25 cellular contexts compared by ENCODE assay signal in genomic region chr1:50983403-50983802, GRCh38. TPM values are rescaled to one million over a fixed set of nuclear protein-coding genes. Genes with fewer than 3 reads are reported as not detected.
DNase-seq lines count a peak whose midpoint lies in the region; ATAC-seq and TF ChIP-seq lines count a peak whose summit lies in the region.
"Had no signal": no experiment of that assay in that cellular context is flagged by ENCODE, and none has a peak within 500 bp of the region (broad histone marks: within the 10 kb centered on the region; RNA-seq: fewer than 3 reads in every experiment).

No MANE protein-coding gene starts in this region.

- no peak for TF ChIP-seq EP300 in sigmoid colon (IDR thresholded peaks at IDR 0.05)

- no peaks in the 10 kb centered on the region for H3K9me3 ChIP-seq in OCI-LY1 (ENCODE audit: low read length)
- H3K9me3 ChIP-seq in sigmoid colon = no peaks in the 10 kb centered on the region
- H3K9me3 ChIP-seq: esophagus squamous epithelium, HAP-1, heart left ventricle, right atrium auricular region, tibial nerve had no signal

- peaks cover 8% of the 10 kb centered on the region for H3K4me1 Mint-ChIP-seq in CD14-positive monocyte

- H3K27me3 ChIP-seq in OCI-LY1 (ENCODE audit: insufficient read depth, low read length) (no peaks in the 10 kb centered on the region), sigmoid colon (no peaks in the 10 kb centered on the region)
- H3K27me3 ChIP-seq: esophagus squamous epithelium, right atrium auricular region, tibial nerve had no signal

- H3K4me1 ChIP-seq in OCI-LY1 (ENCODE audit: insufficient read depth, low read length, severe bottlenecking) (peaks cover 59% of the 10 kb centered on the region), sigmoid colon (peaks cover 0 to 18% (median 0%) of the 10 kb centered on the region in 4 donors)

- peaks cover 76% of the 10 kb centered on the region for H3K79me2 ChIP-seq in OCI-LY1 (ENCODE audit: insufficient read depth, low read length)

- no peaks in the 10 kb centered on the region for H3K9me2 ChIP-seq in OCI-LY1 (ENCODE audit: low read depth, low read length)

- H4K20me1 ChIP-seq in OCI-LY1 (ENCODE audit: insufficient read depth, low read length) = no peaks in the 10 kb centered on the region

- peak; percentile 70 for DNase-seq in NCI-H1694 treated with DMSO at 0.1 percent for 48 hours (lab: John Stamatoyannopoulos, UW)
- no peak for DNase-seq in NCI-H1694 (lab: John Stamatoyannopoulos, UW)
- peak; percentile 59 for DNase-seq in NCI-H146 (lab: John Stamatoyannopoulos, UW)
- DNase-seq in sigmoid colon = no peak
- DNase-seq in CD14-positive monocyte (ENCODE audit: low spot score) = no peak
- DNase-seq in mucosa of gallbladder (ENCODE audit: low spot score) = no peak
- DNase-seq: activated CD4-positive, alpha-beta T cell treated with anti-CD3 and anti-CD28 coated beads, Interleukin-2, amount 50 U/mL, for 48 hours; activated naive CD4-positive, alpha-beta T cell; activated T-cell treated with anti-CD3 and anti-CD28 coated beads for 4 hours; amygdala; CD4-positive, CD25-positive, alpha-beta regulatory T cell; central memory CD4-positive, alpha-beta T cell; esophagus squamous epithelium; heart left ventricle; immature natural killer cell; Karpas-422; nucleus accumbens; stimulated activated naive B cell treated with anti-CD40 and anti-IgM and Interleukin-4, amounts not matched to agents 10 μg/mL and 1 μg/mL and 100 μg/mL, for 72 hours; T-cell had no signal

- H3K36me3 ChIP-seq in OCI-LY1 (ENCODE audit: insufficient read depth, low read length) (no peaks in the 10 kb centered on the region; the same call in 1 of the 2 replicates), sigmoid colon (no peaks in the 10 kb centered on the region)
- H3K36me3 ChIP-seq: esophagus squamous epithelium, HAP-1, heart left ventricle, right atrium auricular region, tibial nerve had no signal

- 33 to 35% methylated on average over 1 of the region's 1 CpG for WGBS in sigmoid colon, 2 donors

- ATAC-seq in HG02610 (IDR thresholded peaks at IDR 0.05; ENCODE audit: unreplicated experiment) = no peak
- ATAC-seq: heart left ventricle; stimulated activated naive B cell treated with anti-CD40 and anti-IgM and Interleukin-4, amounts not matched to agents 10 μg/mL and 1 μg/mL and 100 μg/mL, for 72 hours; T-cell had no signal

- H3K9me3 Mint-ChIP-seq in CD14-positive monocyte = peaks cover 0 to 5% (median 0%) of the 10 kb centered on the region in 7 donors
- H3K9me3 Mint-ChIP-seq: immature natural killer cell; stimulated activated naive B cell treated with anti-CD40 and anti-IgM and Interleukin-4, amounts not matched to agents 10 μg/mL and 1 μg/mL and 100 μg/mL, for 72 hours; T-cell had no signal

- peak overlapping the region in 1 of 2 donors; percentile 46 for H3K4me3 Mint-ChIP-seq in CD14-positive monocyte
- H3K4me3 Mint-ChIP-seq: CD4-positive, CD25-positive, alpha-beta regulatory T cell; immature natural killer cell; stimulated activated naive B cell treated with anti-CD40 and anti-IgM and Interleukin-4, amounts not matched to agents 10 μg/mL and 1 μg/mL and 100 μg/mL, for 72 hours; T-cell had no signal

- intact Hi-C loops in sigmoid colon (cut with DNase I) = no loop called here
- intact Hi-C loops in CD14-positive monocyte (cut with micrococcal nuclease) = no loop called here

- no peaks in the 10 kb centered on the region for H3F3A ChIP-seq in OCI-LY1 (ENCODE audit: insufficient read depth, low read length)

- H3K36me3 Mint-ChIP-seq in CD14-positive monocyte = peaks cover 3 to 12% of the 10 kb centered on the region in 2 donors
- H3K36me3 Mint-ChIP-seq: CD4-positive, CD25-positive, alpha-beta regulatory T cell; immature natural killer cell; stimulated activated naive B cell treated with anti-CD40 and anti-IgM and Interleukin-4, amounts not matched to agents 10 μg/mL and 1 μg/mL and 100 μg/mL, for 72 hours; T-cell had no signal

- H2AFZ ChIP-seq in OCI-LY1 (ENCODE audit: low read length) = no peak overlapping the region

- TF ChIP-seq POLR2A in sigmoid colon (IDR thresholded peaks at IDR 0.05) = no peak

- peak overlapping the region; percentile 6 for H3K27ac ChIP-seq in OCI-LY1 (ENCODE audit: low read depth, low read length, poor library complexity, severe bottlenecking)
- peak overlapping the region in 3 of 4 donors; percentile 93 to 98 (median 97) for H3K27ac ChIP-seq in sigmoid colon
- H3K27ac ChIP-seq: VCaP had no signal

- no peak for TF ChIP-seq CTCF in OCI-LY1 (IDR thresholded peaks at IDR 0.05; ENCODE audit: low read length)
- no peak for TF ChIP-seq CTCF in sigmoid colon (IDR thresholded peaks at IDR 0.05)
- no peak for TF ChIP-seq CTCF in CD14-positive monocyte (IDR thresholded peaks at IDR 0.05)

- no peak overlapping the region; the same call in 1 of the 2 replicates for H3K4me2 ChIP-seq in OCI-LY1 (ENCODE audit: low read length)

- no peak overlapping the region for H3K9ac ChIP-seq in OCI-LY1 (ENCODE audit: low read length)

- H3K4me3 ChIP-seq in OCI-LY1 (ENCODE audit: low read depth, low read length, poor library complexity, severe bottlenecking) (no peak overlapping the region), sigmoid colon (no peak overlapping the region)
- H3K4me3 ChIP-seq: esophagus squamous epithelium, HAP-1, right atrium auricular region, tibial nerve had no signal

- peaks cover 61 to 65% (median 61%) of the 10 kb centered on the region in 3 donors for H3K27me3 Mint-ChIP-seq in CD14-positive monocyte (ENCODE audit: low read depth in 3 of 3)

- no peak overlapping the region for H3K27ac Mint-ChIP-seq in CD14-positive monocyte
- H3K27ac Mint-ChIP-seq: CD4-positive, CD25-positive, alpha-beta regulatory T cell; immature natural killer cell; stimulated activated naive B cell treated with anti-CD40 and anti-IgM and Interleukin-4, amounts not matched to agents 10 μg/mL and 1 μg/mL and 100 μg/mL, for 72 hours; T-cell had no signal

RNA-seq across cellular contexts. Expression of gene CDKN2C, which starts 13.4 kb away (rescaled TPM):
- total RNA-seq in sigmoid colon = 10 to 100 TPM; 25.8 to 31.7 (median 29.6) TPM
- polyA plus RNA-seq in sigmoid colon = 10 to 100 TPM; 10.9 to 13.5 (median 12.0) TPM
- 1 to 10 TPM; 5.3 to 7.4 TPM for polyA plus RNA-seq in CD14-positive monocyte
- 9.0 TPM for total RNA-seq in mucosa of gallbladder

RNA-seq across cellular contexts. Expression of gene FAF1, which starts 23.3 kb away (rescaled TPM):
- total RNA-seq in sigmoid colon (10 to 100 TPM; 53.9 to 59.3 (median 55.6) TPM), mucosa of gallbladder (40.5 TPM)
- polyA plus RNA-seq in sigmoid colon (10 to 100 TPM; 27.5 to 39.0 (median 31.0) TPM), CD14-positive monocyte (10 to 100 TPM; 16.9 to 29.6 TPM)

Comparison
In these comparisons a context has a peak if more than half of its experiments do, and no peak if none do; other contexts are left out.
1. DNase-seq: peak in NCI-H1694 treated with DMSO at 0.1 percent for 48 hours (single experiment) and NCI-H146 (single experiment); none in NCI-H1694 (single experiment), sigmoid colon (single experiment), CD14-positive monocyte (single experiment) and mucosa of gallbladder (single experiment).